ENCODE assay signal across 16 cellular contexts in the genomic region with DNA sequence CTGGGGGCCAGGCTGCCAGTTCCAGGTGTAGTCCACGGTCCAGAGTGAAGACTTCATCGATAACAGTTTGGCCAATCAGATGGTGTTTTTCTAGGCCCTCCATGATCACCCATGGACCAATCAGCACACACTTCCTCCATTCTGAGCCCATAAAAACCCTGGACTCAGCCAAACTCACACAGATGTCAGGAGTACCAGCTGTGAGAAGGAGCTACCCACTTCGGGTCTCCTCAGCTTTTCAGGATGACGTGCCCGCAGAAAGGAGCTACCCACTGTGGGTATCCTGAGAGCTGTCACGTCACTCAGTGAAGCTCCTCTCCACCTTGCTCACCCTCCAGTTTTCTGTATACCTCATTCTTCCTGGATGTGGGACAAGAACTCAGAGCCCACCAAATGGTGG.
"Had no signal": no experiment of that assay in that cellular context is flagged by ENCODE, and none has a peak within 500 bp of the region (broad histone marks: within the 10 kb centered on the region; RNA-seq: fewer than 3 reads in every experiment).

No MANE protein-coding gene starts in this region.

- H3K27me3 ChIP-seq: foreskin keratinocyte, hepatocyte, right atrium auricular region, suprapubic skin, tibial nerve had no signal

- H3K4me1 ChIP-seq: foreskin keratinocyte, tibial nerve had no signal

- H3K27ac ChIP-seq: foreskin keratinocyte, hepatocyte, right atrium auricular region, suprapubic skin, tibial nerve had no signal

- H3K4me2 ChIP-seq: hepatocyte, smooth muscle cell had no signal

- FAIRE-seq: colon had no signal

- DNase-seq: dermis blood vessel endothelial cell; head of caudate nucleus; left colon; left ventricle myocardium superior; mucosa of descending colon; naive thymus-derived CD8-positive, alpha-beta T cell; posterior cingulate gyrus; stimulated activated CD4-positive, alpha-beta T cell treated with anti-CD3 and anti-CD28 coated beads, Interleukin-2, amount 100 ng/mL, for 48 hours; stimulated activated naive CD4-positive, alpha-beta T cell treated with Interleukin-2 at 50 U/mL for 16 hours had no signal

- H3K79me2 ChIP-seq: hepatocyte had no signal

- H3K36me3 ChIP-seq: suprapubic skin had no signal

- H3K4me3 ChIP-seq: hepatocyte, mucosa of descending colon, right atrium auricular region, smooth muscle cell, suprapubic skin, tibial nerve had no signal

- ATAC-seq: left colon; mucosa of descending colon; naive thymus-derived CD8-positive, alpha-beta T cell had no signal

- H2AFZ ChIP-seq: hepatocyte had no signal

- H3K9me3 ChIP-seq: right atrium auricular region had no signal
